1 cellular context compared by ENCODE assay signal in the genomic region with DNA sequence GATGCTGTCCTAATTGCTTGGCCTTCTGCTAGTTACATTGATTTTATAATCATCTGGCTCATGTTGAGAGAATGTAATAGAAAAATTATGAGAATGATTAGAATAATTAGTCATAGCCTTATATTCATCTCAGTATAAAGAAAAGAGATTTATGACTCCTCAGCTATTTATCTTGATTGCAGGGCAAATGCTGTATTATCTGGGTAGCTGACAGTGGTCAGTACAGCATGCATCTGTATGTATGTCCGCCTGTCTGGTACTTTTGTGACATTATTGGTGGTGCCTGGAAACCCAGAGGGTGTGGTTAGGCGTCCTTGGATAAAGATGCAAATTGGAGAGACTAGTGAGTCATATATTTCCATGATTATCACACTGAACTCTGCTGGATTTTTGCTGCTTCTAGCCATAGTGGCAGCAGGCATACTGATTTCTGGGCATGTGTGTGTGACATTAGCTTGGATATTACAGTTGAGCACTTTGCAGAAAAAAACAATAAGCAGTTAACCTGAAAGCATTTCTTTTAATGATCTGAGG.
TF ChIP-seq lines count a peak whose summit lies in the region.

No MANE protein-coding gene starts in this region.

TF ChIP-seq in IMR-90, 13 proteins besides CTCF, POLR2A, EP300 and RAD21:
- TF ChIP-seq MXI1 (IDR thresholded peaks at IDR 0.05; ENCODE audit: borderline replicate concordance, low read depth, low read length) (no peak), BHLHE40 (IDR thresholded peaks at IDR 0.05; ENCODE audit: low read depth, low read length) (no peak), SMC3 (IDR thresholded peaks at IDR 0.05; ENCODE audit: low read depth, low read length) (no peak)
- TF ChIP-seq, protein P1, sequence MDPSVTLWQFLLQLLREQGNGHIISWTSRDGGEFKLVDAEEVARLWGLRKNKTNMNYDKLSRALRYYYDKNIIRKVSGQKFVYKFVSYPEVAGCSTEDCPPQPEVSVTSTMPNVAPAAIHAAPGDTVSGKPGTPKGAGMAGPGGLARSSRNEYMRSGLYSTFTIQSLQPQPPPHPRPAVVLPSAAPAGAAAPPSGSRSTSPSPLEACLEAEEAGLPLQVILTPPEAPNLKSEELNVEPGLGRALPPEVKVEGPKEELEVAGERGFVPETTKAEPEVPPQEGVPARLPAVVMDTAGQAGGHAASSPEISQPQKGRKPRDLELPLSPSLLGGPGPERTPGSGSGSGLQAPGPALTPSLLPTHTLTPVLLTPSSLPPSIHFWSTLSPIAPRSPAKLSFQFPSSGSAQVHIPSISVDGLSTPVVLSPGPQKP (IDR thresholded peaks at IDR 0.05; ENCODE audit: borderline replicate concordance, low read depth, low read length), result no peak
TF ChIP-seq in IMR-90: peak in this region for 0.
